ENCODE assay signal across 1 cellular context in the genomic region with DNA sequence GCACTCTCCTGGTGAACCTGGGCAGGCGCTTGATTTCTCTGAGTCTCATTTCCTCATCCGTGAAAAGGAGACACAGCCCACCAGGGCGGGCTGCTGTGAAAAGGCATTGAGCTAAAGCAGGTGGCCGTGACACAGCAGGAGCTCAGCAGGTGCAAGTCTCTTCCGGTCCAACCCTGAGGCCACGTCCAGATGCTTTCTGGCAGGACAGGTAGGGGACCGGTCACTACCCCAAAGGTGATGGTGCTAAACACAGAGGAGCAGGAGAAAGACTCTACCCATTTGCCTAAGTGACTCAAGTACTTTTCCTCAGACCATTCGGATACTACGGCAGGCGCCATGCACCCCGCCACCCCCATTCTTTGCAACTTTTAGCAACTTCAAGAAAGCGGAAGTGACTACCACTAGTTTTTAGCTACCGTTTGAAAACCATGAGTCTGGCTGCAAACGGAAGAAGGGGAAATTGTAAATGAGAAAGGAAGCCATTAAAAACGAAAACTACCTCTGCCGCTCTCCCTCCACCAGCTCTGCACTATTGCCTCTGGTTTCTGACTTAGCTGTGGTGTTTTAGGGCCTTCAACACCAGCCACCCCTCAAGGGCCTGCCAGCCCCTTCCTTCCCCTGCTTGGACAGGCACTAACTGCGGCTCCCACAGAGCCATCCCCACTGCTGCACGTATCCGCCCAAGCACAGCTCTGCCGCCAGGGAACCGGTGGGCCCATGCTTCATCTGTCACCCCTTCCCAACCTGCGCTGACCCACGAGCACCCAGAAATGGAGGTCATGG.
TF ChIP-seq lines count a peak whose summit lies in the region.

No MANE protein-coding gene starts in this region.

TF ChIP-seq in GM12878, 131 proteins besides CTCF, POLR2A, EP300 and RAD21 (continues in another document):
- TF ChIP-seq SPI1 (IDR thresholded peaks at IDR 0.05; ENCODE audit: borderline replicate concordance, insufficient read depth, low read depth, low read length) (peak; percentile 95), MTA3 (IDR thresholded peaks at IDR 0.05; ENCODE audit: borderline replicate concordance, low read length) (no peak; the same call in 1 of the 2 replicates), REST (IDR thresholded peaks at IDR 0.05; ENCODE audit: low read depth, low read length) (no peak), RFX5 (IDR thresholded peaks at IDR 0.05; ENCODE audit: low read depth, low read length) (0 out of 2 replicates have a peak, but pooled peaks have one; percentile 9), ELK1 (IDR thresholded peaks at IDR 0.05; ENCODE audit: low read depth, low read length) (peak; percentile 25; the same call in 1 of the 2 replicates), POLR2AphosphoS2 (IDR thresholded peaks at IDR 0.05; ENCODE audit: low read depth, low read length) (no peak), MTA2 (IDR thresholded peaks at IDR 0.05; ENCODE audit: low read depth) (peak; percentile 65; the same call in 1 of the 2 replicates), POLR2AphosphoS5 (IDR thresholded peaks at IDR 0.05; ENCODE audit: low read length) (peak; percentile 37; the same call in 1 of the 2 replicates), BHLHE40 (IDR thresholded peaks at IDR 0.05; ENCODE audit: borderline replicate concordance in 1 of 2, low read depth in 2 of 2, low read length in 1 of 2) (peak in 1 of 2 experiments; percentile 40; a peak in 1 of 4 replicates), E4F1 (IDR thresholded peaks at IDR 0.05; ENCODE audit: borderline replicate concordance, partially characterized antibody) (peak; percentile 21), BCL11A (IDR thresholded peaks at IDR 0.05; ENCODE audit: low read depth, low read length) (peak; percentile 19; the same call in 1 of the 2 replicates), ZBED1 (IDR thresholded peaks at IDR 0.05; ENCODE audit: borderline replicate concordance) (0 out of 2 replicates have a peak, but pooled peaks have one; percentile 37), YY1 (IDR thresholded peaks at IDR 0.05; ENCODE audit: low read depth, low read length) (peak; percentile 81), PML (IDR thresholded peaks at IDR 0.05; ENCODE audit: low read length) (peak; percentile 67; the same call in 1 of the 2 replicates), TBL1XR1 (IDR thresholded peaks at IDR 0.05; ENCODE audit: low read depth, low read length) (no peak), CHD2 (IDR thresholded peaks at IDR 0.05; ENCODE audit: borderline replicate concordance, low read depth, low read length) (peak; percentile 55; the same call in 1 of the 2 replicates), STAT1 (conservative IDR thresholded peaks at IDR 0.05) (no peak), ETV6 (conservative IDR thresholded peaks at IDR 0.05 in 1 of 2, IDR thresholded peaks at IDR 0.05 in 1 of 2; ENCODE audit: borderline replicate concordance in 1 of 2, low read depth in 1 of 2) (peak in 1 of 2 experiments; percentile 74; a peak in 2 of 4 replicates), CBX5 (IDR thresholded peaks at IDR 0.05; ENCODE audit: low read depth) (peak; percentile 67; the same call in 1 of the 2 replicates), PAX8 (IDR thresholded peaks at IDR 0.05) (no peak), TCF12 (IDR thresholded peaks at IDR 0.05; ENCODE audit: low read depth, low read length) (peak; percentile 97), CEBPZ (IDR thresholded peaks at IDR 0.05; ENCODE audit: low read depth, low read length) (no peak), FOXM1 (IDR thresholded peaks at IDR 0.05; ENCODE audit: low read depth, low read length) (peak; percentile 53; the same call in 1 of the 2 replicates), DPF2 (IDR thresholded peaks at IDR 0.05) (peak; percentile 75; the same call in 1 of the 2 replicates), CEBPB (IDR thresholded peaks at IDR 0.05; ENCODE audit: borderline replicate concordance in 1 of 2, low read depth in 2 of 2, low read length in 2 of 2) (no peak), MXI1 (IDR thresholded peaks at IDR 0.05; ENCODE audit: low read depth, low read length) (peak; percentile 84; the same call in 1 of the 2 replicates), IKZF2 (IDR thresholded peaks at IDR 0.05) (peak; percentile 28 to 41; a peak in 1 of 4 replicates), RCOR1 (conservative IDR thresholded peaks at IDR 0.05; ENCODE audit: low read depth, low read length) (no peak), NBN (IDR thresholded peaks at IDR 0.05) (peak; percentile 84), ZZZ3 (IDR thresholded peaks at IDR 0.05; ENCODE audit: control insufficient read depth, insufficient read length, low read depth) (no peak)
- TF ChIP-seq, protein P1, sequence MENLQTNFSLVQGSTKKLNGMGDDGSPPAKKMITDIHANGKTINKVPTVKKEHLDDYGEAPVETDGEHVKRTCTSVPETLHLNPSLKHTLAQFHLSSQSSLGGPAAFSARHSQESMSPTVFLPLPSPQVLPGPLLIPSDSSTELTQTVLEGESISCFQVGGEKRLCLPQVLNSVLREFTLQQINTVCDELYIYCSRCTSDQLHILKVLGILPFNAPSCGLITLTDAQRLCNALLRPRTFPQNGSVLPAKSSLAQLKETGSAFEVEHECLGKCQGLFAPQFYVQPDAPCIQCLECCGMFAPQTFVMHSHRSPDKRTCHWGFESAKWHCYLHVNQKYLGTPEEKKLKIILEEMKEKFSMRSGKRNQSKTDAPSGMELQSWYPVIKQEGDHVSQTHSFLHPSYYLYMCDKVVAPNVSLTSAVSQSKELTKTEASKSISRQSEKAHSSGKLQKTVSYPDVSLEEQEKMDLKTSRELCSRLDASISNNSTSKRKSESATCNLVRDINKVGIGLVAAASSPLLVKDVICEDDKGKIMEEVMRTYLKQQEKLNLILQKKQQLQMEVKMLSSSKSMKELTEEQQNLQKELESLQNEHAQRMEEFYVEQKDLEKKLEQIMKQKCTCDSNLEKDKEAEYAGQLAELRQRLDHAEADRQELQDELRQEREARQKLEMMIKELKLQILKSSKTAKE (IDR thresholded peaks at IDR 0.05; ENCODE audit: low read depth, poor library complexity, severe bottlenecking), result peak; percentile 40
- TF ChIP-seq, protein P2, sequence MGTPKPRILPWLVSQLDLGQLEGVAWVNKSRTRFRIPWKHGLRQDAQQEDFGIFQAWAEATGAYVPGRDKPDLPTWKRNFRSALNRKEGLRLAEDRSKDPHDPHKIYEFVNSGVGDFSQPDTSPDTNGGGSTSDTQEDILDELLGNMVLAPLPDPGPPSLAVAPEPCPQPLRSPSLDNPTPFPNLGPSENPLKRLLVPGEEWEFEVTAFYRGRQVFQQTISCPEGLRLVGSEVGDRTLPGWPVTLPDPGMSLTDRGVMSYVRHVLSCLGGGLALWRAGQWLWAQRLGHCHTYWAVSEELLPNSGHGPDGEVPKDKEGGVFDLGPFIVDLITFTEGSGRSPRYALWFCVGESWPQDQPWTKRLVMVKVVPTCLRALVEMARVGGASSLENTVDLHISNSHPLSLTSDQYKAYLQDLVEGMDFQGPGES (IDR thresholded peaks at IDR 0.05), result no peak
- TF ChIP-seq, protein P3, sequence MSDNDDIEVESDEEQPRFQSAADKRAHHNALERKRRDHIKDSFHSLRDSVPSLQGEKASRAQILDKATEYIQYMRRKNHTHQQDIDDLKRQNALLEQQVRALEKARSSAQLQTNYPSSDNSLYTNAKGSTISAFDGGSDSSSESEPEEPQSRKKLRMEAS (IDR thresholded peaks at IDR 0.05; ENCODE audit: low read depth, low read length), result peak; percentile 73
- TF ChIP-seq, protein P4, sequence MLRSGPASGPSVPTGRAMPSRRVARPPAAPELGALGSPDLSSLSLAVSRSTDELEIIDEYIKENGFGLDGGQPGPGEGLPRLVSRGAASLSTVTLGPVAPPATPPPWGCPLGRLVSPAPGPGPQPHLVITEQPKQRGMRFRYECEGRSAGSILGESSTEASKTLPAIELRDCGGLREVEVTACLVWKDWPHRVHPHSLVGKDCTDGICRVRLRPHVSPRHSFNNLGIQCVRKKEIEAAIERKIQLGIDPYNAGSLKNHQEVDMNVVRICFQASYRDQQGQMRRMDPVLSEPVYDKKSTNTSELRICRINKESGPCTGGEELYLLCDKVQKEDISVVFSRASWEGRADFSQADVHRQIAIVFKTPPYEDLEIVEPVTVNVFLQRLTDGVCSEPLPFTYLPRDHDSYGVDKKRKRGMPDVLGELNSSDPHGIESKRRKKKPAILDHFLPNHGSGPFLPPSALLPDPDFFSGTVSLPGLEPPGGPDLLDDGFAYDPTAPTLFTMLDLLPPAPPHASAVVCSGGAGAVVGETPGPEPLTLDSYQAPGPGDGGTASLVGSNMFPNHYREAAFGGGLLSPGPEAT (IDR thresholded peaks at IDR 0.05; ENCODE audit: low read depth), result peak; percentile 58; the same call in 1 of the 2 replicates
- TF ChIP-seq, protein P5, sequence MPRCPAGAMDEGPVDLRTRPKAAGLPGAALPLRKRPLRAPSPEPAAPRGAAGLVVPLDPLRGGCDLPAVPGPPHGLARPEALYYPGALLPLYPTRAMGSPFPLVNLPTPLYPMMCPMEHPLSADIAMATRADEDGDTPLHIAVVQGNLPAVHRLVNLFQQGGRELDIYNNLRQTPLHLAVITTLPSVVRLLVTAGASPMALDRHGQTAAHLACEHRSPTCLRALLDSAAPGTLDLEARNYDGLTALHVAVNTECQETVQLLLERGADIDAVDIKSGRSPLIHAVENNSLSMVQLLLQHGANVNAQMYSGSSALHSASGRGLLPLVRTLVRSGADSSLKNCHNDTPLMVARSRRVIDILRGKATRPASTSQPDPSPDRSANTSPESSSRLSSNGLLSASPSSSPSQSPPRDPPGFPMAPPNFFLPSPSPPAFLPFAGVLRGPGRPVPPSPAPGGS (IDR thresholded peaks at IDR 0.05; ENCODE audit: borderline replicate concordance, insufficient read depth, low read depth, low read length, poor library complexity, severe bottlenecking), result peak; percentile 47
